In genomic region chr1:204819495-204819894, GRCh38 we compare ENCODE assay signal across 22 cellular contexts. TPM values are rescaled to one million over a fixed set of nuclear protein-coding genes. Genes with fewer than 3 reads are reported as not detected.
DNase-seq lines count a peak whose midpoint lies in the region; ATAC-seq, FAIRE-seq and TF ChIP-seq lines count a peak whose summit lies in the region.
"Had no signal": no experiment of that assay in that cellular context is flagged by ENCODE, and none has a peak within 500 bp of the region (broad histone marks: within the 10 kb centered on the region; RNA-seq: fewer than 3 reads in every experiment).

No MANE protein-coding gene starts in this region.

- H3K27me3 ChIP-seq in right cardiac atrium (ENCODE audit: control insufficient read depth, insufficient read depth) = no peaks in the 10 kb centered on the region
- peaks cover 5% of the 10 kb centered on the region for H3K27me3 ChIP-seq in bronchial epithelial cell (ENCODE audit: control insufficient read depth, insufficient read depth, low read length)
- H3K27me3 ChIP-seq in aorta (ENCODE audit: control insufficient read depth in 1 of 2, insufficient read depth in 2 of 2, low read length in 1 of 2) = no peaks in the 10 kb centered on the region

- ATAC-seq in right cardiac atrium (no peak), Right ventricle myocardium superior (ENCODE audit: poor library complexity) (no peak), aorta (ENCODE audit: low FRiP score) (peak; percentile 50), GM21576 (IDR thresholded peaks at IDR 0.05; ENCODE audit: unreplicated experiment) (no peak), HG03460 (IDR thresholded peaks at IDR 0.05; ENCODE audit: unreplicated experiment) (no peak)
- ATAC-seq: activated CD8-positive, alpha-beta memory T cell treated with anti-CD3 and anti-CD28 coated beads, Interleukin-2, amount 10 ng/mL, durations not matched to agents 7 days and 5 days; CD8-positive, alpha-beta T cell; left lobe of liver; stimulated activated effector memory CD8-positive, alpha-beta T cell treated with anti-CD3 and anti-CD28 coated beads, Interleukin-12 subunit alpha, Interleukin-12 subunit beta, amount 100 ng/mL, for 72 hours had no signal

- 75% methylated on average over 2 of the region's 2 CpGs for WGBS in right cardiac atrium
- WGBS in aorta, 2 donors = 31 to 47% methylated on average over 2 of the region's 2 CpGs

- DNase-seq in right cardiac atrium = no peak
- DNase-seq in Right ventricle myocardium superior = no peak
- peak; percentile 44 for DNase-seq in bronchial epithelial cell (ENCODE audit: low read depth)
- DNase-seq in medulla oblongata (ENCODE audit: extremely low spot score) = peak; percentile 40
- DNase-seq in aorta = no peak
- no peak for DNase-seq in AG08395 (ENCODE audit: low spot score)
- DNase-seq: activated CD4-positive, alpha-beta T cell treated with anti-CD3 and anti-CD28 coated beads, Interleukin-2, amount 10 ng/mL, durations not matched to agents 7 days and 5 days; activated CD8-positive, alpha-beta memory T cell treated with anti-CD3 and anti-CD28 coated beads, Interleukin-2, amount 10 ng/mL, durations not matched to agents 7 days and 5 days; activated naive CD8-positive, alpha-beta T cell treated with anti-CD3 and anti-CD28 coated beads for 36 hours; CD8-positive, alpha-beta T cell; DMS79; effector CD8-positive, alpha-beta T cell; HCEC 1CT; NCI-H187 treated with DMSO at 0.1 percent for 48 hours; NCI-H446 treated with DMSO at 0.1 percent for 48 hours; nephron progenitor cell had no signal

- FAIRE-seq in bronchial epithelial cell (lab: Jason Lieb, UNC) = no peak

- H3K36me3 ChIP-seq in bronchial epithelial cell (ENCODE audit: control insufficient read depth, insufficient read depth, low read length) (no peaks in the 10 kb centered on the region), aorta (ENCODE audit: control insufficient read depth in 1 of 2, insufficient read depth in 2 of 2, low read length in 1 of 2) (no peaks in the 10 kb centered on the region)

- H3K9me3 ChIP-seq in right cardiac atrium (ENCODE audit: control insufficient read depth, low read length) = no peaks in the 10 kb centered on the region
- H3K9me3 ChIP-seq in aorta (ENCODE audit: control insufficient read depth, low read length) = no peaks in the 10 kb centered on the region

- no peak for TF ChIP-seq CTCF in bronchial epithelial cell (IDR thresholded peaks at IDR 0.05; ENCODE audit: insufficient read depth, low read length, severe bottlenecking)

- H3K4me1 ChIP-seq in right cardiac atrium (ENCODE audit: control insufficient read depth, insufficient read depth, low read length) (peaks cover 10% of the 10 kb centered on the region), aorta (ENCODE audit: control insufficient read depth in 1 of 2, insufficient read depth in 2 of 2, low read length in 2 of 2) (peaks cover 8 to 13% of the 10 kb centered on the region in 2 donors)
- H3K4me1 ChIP-seq: parathyroid adenoma had no signal

- intact Hi-C loops in right cardiac atrium (cut with DNase I) = no loop called here
- intact Hi-C loops in Right ventricle myocardium superior (cut with DNase I) = no loop called here
- intact Hi-C loops in aorta (cut with DNase I) = loop anchor here in 1 of 2 donors (10.0 kb wide), 1 partner anchor 75 kb away; no protein-coding TSS in a partner anchor

- peak overlapping the region; percentile 69 for H3K27ac ChIP-seq in right cardiac atrium (ENCODE audit: low read length)
- H3K27ac ChIP-seq in aorta (ENCODE audit: low read depth in 1 of 2, low read length in 2 of 2) = peak overlapping the region in 1 of 2 donors; percentile 91
- H3K27ac ChIP-seq: parathyroid adenoma, SK-N-MC had no signal

- H3K4me3 ChIP-seq in right cardiac atrium (ENCODE audit: low read length) = no peak overlapping the region
- no peak overlapping the region for H3K4me3 ChIP-seq in bronchial epithelial cell (ENCODE audit: low read depth, low read length)
- no peak overlapping the region for H3K4me3 ChIP-seq in aorta (ENCODE audit: low read length in 2 of 2)
- H3K4me3 ChIP-seq: SK-N-MC had no signal

RNA-seq across cellular contexts. Expression of gene NFASC, which starts 51.2 kb away (rescaled TPM):
- total RNA-seq in right cardiac atrium (10 to 100 TPM; 59.5 to 94.2 (median 67.1) TPM), Right ventricle myocardium superior (11.1 TPM), bronchial epithelial cell (0.53 and 1.0 TPM in 2 replicates), aorta (10 to 100 TPM; 36.2 to 92.7 TPM)
- polyA plus RNA-seq in right cardiac atrium (44.2 TPM), aorta (10 to 100 TPM in 1 of 2 donors, 1 to 10 TPM in 1; 4.3 to 29.3 TPM)
- total RNA-seq: CD8-positive, alpha-beta T cell had no signal

Comparison
In these comparisons a context has a peak if more than half of its experiments do, and no peak if none do; other contexts are left out.
1. DNase-seq: peak in bronchial epithelial cell (single experiment) and medulla oblongata (single experiment); none in right cardiac atrium (0 of 3), Right ventricle myocardium superior (single experiment), aorta (0 of 2) and AG08395 (single experiment).